ENCODE assay signal across 17 cellular contexts in genomic region chr1:224640018-224640417, GRCh38. TPM values are rescaled to one million over a fixed set of nuclear protein-coding genes. Genes with fewer than 3 reads are reported as not detected.
"Had no signal": no experiment of that assay in that cellular context is flagged by ENCODE, and none has a peak within 500 bp of the region (broad histone marks: within the 10 kb centered on the region; RNA-seq: fewer than 3 reads in every experiment).

No MANE protein-coding gene starts in this region.

- H3K9me3 Mint-ChIP-seq: activated T-helper 17 cell treated with anti-CD3 and anti-CD28 coated beads, Interleukin-2, amount 50 U/mL, for 72 hours; natural killer cell treated with Interleukin-12 subunit alpha and Interleukin-12 subunit beta and Interleukin-15 and Interleukin-18, amount 100 ng/mL, for 72 hours; stimulated activated memory B cell treated with anti-CD40 and anti-IgM and Interleukin-4, amounts not matched to agents 10 μg/mL and 1 μg/mL and 100 μg/mL, for 72 hours; T-helper 2 cell treated with Interferon-gamma antibody and Interleukin-4, amounts not matched to agents 5 μg/mL and 100 μg/mL, for 36 hours had no signal

- H3K36me3 Mint-ChIP-seq: natural killer cell treated with Interleukin-12 subunit alpha and Interleukin-12 subunit beta and Interleukin-15 and Interleukin-18, amount 100 ng/mL, for 72 hours; stimulated activated memory B cell treated with anti-CD40 and anti-IgM and Interleukin-4, amounts not matched to agents 10 μg/mL and 1 μg/mL and 100 μg/mL, for 72 hours had no signal

- H3K9me3 ChIP-seq: ascending aorta, esophagus muscularis mucosa, left lung, thyroid gland, vagina had no signal

- ATAC-seq: activated CD4-positive, CD25-positive, alpha-beta regulatory T cell treated with anti-CD3 and anti-CD28 coated beads, Interleukin-2, amount 50 U/mL, for 24 hours; activated T-helper 17 cell treated with anti-CD3 and anti-CD28 coated beads, Interleukin-2, amount 50 U/mL, for 72 hours; left lung; natural killer cell treated with Interleukin-12 subunit alpha and Interleukin-12 subunit beta and Interleukin-15 and Interleukin-18, amount 100 ng/mL, for 72 hours; sciatic nerve; stimulated activated memory B cell treated with anti-CD40 and anti-IgM and Interleukin-4, amounts not matched to agents 10 μg/mL and 1 μg/mL and 100 μg/mL, for 72 hours had no signal

- DNase-seq: activated naive CD4-positive, alpha-beta T cell treated with Interleukin-2 at 50 U/mL for 16 hours; activated T-cell treated with anti-CD3 and anti-CD28 coated beads for 4 hours; dorsolateral prefrontal cortex; hippocampal formation; kidney; left lung; occipital lobe; thyroid gland had no signal

- H3K4me3 ChIP-seq: ascending aorta, dorsolateral prefrontal cortex, esophagus muscularis mucosa, left lung, thyroid gland, vagina had no signal

- H3K27me3 ChIP-seq: ascending aorta, dorsolateral prefrontal cortex, left lung, thyroid gland, vagina had no signal

- H3K4me3 Mint-ChIP-seq: activated T-helper 17 cell treated with anti-CD3 and anti-CD28 coated beads, Interleukin-2, amount 50 U/mL, for 72 hours; natural killer cell treated with Interleukin-12 subunit alpha and Interleukin-12 subunit beta and Interleukin-15 and Interleukin-18, amount 100 ng/mL, for 72 hours; stimulated activated memory B cell treated with anti-CD40 and anti-IgM and Interleukin-4, amounts not matched to agents 10 μg/mL and 1 μg/mL and 100 μg/mL, for 72 hours; T-helper 2 cell treated with Interferon-gamma antibody and Interleukin-4, amounts not matched to agents 5 μg/mL and 100 μg/mL, for 36 hours had no signal

- H3K27ac ChIP-seq: ascending aorta, dorsolateral prefrontal cortex, esophagus muscularis mucosa, left lung, thyroid gland, vagina had no signal

- H3K36me3 ChIP-seq: ascending aorta, esophagus muscularis mucosa, left lung, thyroid gland, vagina had no signal

- H3K4me1 ChIP-seq: ascending aorta, esophagus muscularis mucosa, left lung, thyroid gland, vagina had no signal

- H3K27ac Mint-ChIP-seq: activated T-helper 17 cell treated with anti-CD3 and anti-CD28 coated beads, Interleukin-2, amount 50 U/mL, for 72 hours; natural killer cell treated with Interleukin-12 subunit alpha and Interleukin-12 subunit beta and Interleukin-15 and Interleukin-18, amount 100 ng/mL, for 72 hours; stimulated activated memory B cell treated with anti-CD40 and anti-IgM and Interleukin-4, amounts not matched to agents 10 μg/mL and 1 μg/mL and 100 μg/mL, for 72 hours; T-helper 2 cell treated with Interferon-gamma antibody and Interleukin-4, amounts not matched to agents 5 μg/mL and 100 μg/mL, for 36 hours had no signal

RNA-seq across cellular contexts. Expression of gene CNIH3, which starts 23.9 kb away (rescaled TPM):
- total RNA-seq: ascending aorta, vagina had no signal
